11 cellular contexts compared by ENCODE assay signal in the genomic region with DNA sequence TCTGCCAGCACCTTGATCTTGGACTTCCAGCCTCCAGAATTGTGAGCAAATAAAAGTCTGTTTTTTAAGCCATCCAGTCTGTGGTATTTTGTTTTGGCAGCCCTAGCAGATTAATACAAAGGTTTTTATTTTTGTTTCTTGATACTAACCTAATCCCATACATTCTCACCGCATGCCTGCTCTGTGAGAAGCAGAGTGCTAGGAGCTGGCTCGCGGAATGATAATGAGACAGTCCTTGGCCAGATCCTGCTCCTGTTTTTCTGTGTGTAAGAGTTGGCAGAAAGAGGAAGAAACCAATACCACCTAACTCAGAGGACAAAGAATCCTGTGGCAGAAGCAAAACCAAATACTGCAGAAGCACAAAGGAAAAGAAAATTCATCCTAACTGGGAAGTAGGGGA.
"Had no signal": no experiment of that assay in that cellular context is flagged by ENCODE, and none has a peak within 500 bp of the region (broad histone marks: within the 10 kb centered on the region; RNA-seq: fewer than 3 reads in every experiment).

No MANE protein-coding gene starts in this region.

- H3K4me3 Mint-ChIP-seq: activated B cell treated with CpG ODN at 0.5 μM for 24 hours; activated CD4-positive, alpha-beta T cell treated with anti-CD3 and anti-CD28 coated beads, Interleukin-2, amount 10 ng/mL, durations not matched to agents 24 days and 14 days; activated naive CD8-positive, alpha-beta T cell treated with anti-CD3 and anti-CD28 coated beads, Interleukin-2, amount 50 U/mL, for 24 hours; mesothelial cell of epicardium had no signal

- H3K27ac Mint-ChIP-seq: activated B cell treated with CpG ODN at 0.5 μM for 24 hours; activated CD4-positive, alpha-beta T cell treated with anti-CD3 and anti-CD28 coated beads, Interleukin-2, amount 10 ng/mL, durations not matched to agents 24 days and 14 days; activated naive CD8-positive, alpha-beta T cell treated with anti-CD3 and anti-CD28 coated beads, Interleukin-2, amount 50 U/mL, for 24 hours; mesothelial cell of epicardium; stimulated activated naive B cell treated with anti-CD40 and anti-IgM and Interleukin-4, amounts not matched to agents 10 μg/mL and 1 μg/mL and 100 μg/mL, for 72 hours had no signal

- ATAC-seq: activated naive CD8-positive, alpha-beta T cell treated with anti-CD3 and anti-CD28 coated beads, Interleukin-2, amount 50 U/mL, for 24 hours had no signal

- FAIRE-seq: colon had no signal

- H3K27me3 Mint-ChIP-seq: activated B cell treated with CpG ODN at 0.5 μM for 24 hours; activated CD4-positive, alpha-beta T cell treated with anti-CD3 and anti-CD28 coated beads, Interleukin-2, amount 10 ng/mL, durations not matched to agents 24 days and 14 days; activated naive CD8-positive, alpha-beta T cell treated with anti-CD3 and anti-CD28 coated beads, Interleukin-2, amount 50 U/mL, for 24 hours; stimulated activated naive B cell treated with anti-CD40 and anti-IgM and Interleukin-4, amounts not matched to agents 10 μg/mL and 1 μg/mL and 100 μg/mL, for 72 hours had no signal

- H3K4me1 Mint-ChIP-seq: activated CD4-positive, alpha-beta T cell treated with anti-CD3 and anti-CD28 coated beads, Interleukin-2, amount 10 ng/mL, durations not matched to agents 24 days and 14 days had no signal

- H3K9me3 Mint-ChIP-seq: activated B cell treated with CpG ODN at 0.5 μM for 24 hours; activated CD4-positive, alpha-beta T cell treated with anti-CD3 and anti-CD28 coated beads, Interleukin-2, amount 10 ng/mL, durations not matched to agents 24 days and 14 days; activated naive CD8-positive, alpha-beta T cell treated with anti-CD3 and anti-CD28 coated beads, Interleukin-2, amount 50 U/mL, for 24 hours; mesothelial cell of epicardium; stimulated activated naive B cell treated with anti-CD40 and anti-IgM and Interleukin-4, amounts not matched to agents 10 μg/mL and 1 μg/mL and 100 μg/mL, for 72 hours had no signal

- DNase-seq: activated B cell treated with CpG ODN at 0.5 μM for 24 hours; activated CD4-positive, alpha-beta T cell treated with anti-CD3 and anti-CD28 coated beads, Interleukin-2, amount 10 ng/mL, durations not matched to agents 24 days and 14 days; activated CD8-positive, alpha-beta memory T cell treated with anti-CD3 and anti-CD28 coated beads for 24 hours; activated naive CD4-positive, alpha-beta T cell; activated naive CD8-positive, alpha-beta T cell treated with anti-CD3 and anti-CD28 coated beads, Interleukin-2, amount 50 U/mL, for 24 hours; stimulated activated CD4-positive, alpha-beta T cell treated with anti-CD3 and anti-CD28 coated beads, Interleukin-4, amount 100 ng/mL, for 1 hour; stimulated activated naive B cell treated with anti-CD40 and anti-IgM and Interleukin-4, amounts not matched to agents 10 μg/mL and 1 μg/mL and 100 μg/mL, for 72 hours; SW 1271; thyroid gland had no signal
